ENCODE assay signal across 7 cellular contexts in the genomic region with DNA sequence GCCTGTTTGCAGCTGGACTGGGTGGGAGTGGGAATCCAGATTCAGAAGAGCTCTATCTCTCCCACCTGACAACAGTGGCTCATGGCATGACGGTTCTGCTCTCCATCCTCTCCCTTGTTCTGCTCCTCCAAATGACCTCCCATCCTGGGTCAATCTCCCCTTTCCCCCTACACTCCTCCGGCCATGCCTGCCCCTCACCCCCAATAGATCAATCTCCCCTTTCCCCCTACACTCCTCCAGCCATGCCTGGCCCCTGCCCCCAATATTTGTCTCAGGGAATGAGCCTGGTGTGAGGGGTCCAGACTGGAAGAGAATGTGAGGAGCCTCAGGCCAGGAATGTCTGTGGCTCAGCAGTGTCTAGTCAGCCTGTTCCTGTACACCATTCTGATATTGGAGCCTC. TPM values are rescaled to one million over a fixed set of nuclear protein-coding genes. Genes with fewer than 3 reads are reported as not detected.
"Had no signal": no experiment of that assay in that cellular context is flagged by ENCODE, and none has a peak within 500 bp of the region (broad histone marks: within the 10 kb centered on the region; RNA-seq: fewer than 3 reads in every experiment).

No MANE protein-coding gene starts in this region.

- H3K4me1 ChIP-seq: HAP-1 had no signal

- H3K27ac Mint-ChIP-seq: GM23338 had no signal

- DNase-seq: IMR-90, KG1 had no signal

- H3K36me3 ChIP-seq: HAP-1 had no signal

- H3K4me2 ChIP-seq: GM23338 had no signal

- H3K9me3 Mint-ChIP-seq: GM23338 had no signal

- H3K4me3 Mint-ChIP-seq: GM23338 had no signal

- ATAC-seq: GM23338, HCT116, K562 had no signal

- H3K4me3 ChIP-seq: GM23338, HAP-1, K562 had no signal

- H2AFZ ChIP-seq: GM23338 had no signal

RNA-seq across cellular contexts. Expression of gene RIC3, which starts 30.9 kb away (rescaled TPM):
- total RNA-seq: HT-29, IMR-90 had no signal
- polyA plus RNA-seq: IMR-90 had no signal
